10 cellular contexts compared by ENCODE assay signal in the genomic region with DNA sequence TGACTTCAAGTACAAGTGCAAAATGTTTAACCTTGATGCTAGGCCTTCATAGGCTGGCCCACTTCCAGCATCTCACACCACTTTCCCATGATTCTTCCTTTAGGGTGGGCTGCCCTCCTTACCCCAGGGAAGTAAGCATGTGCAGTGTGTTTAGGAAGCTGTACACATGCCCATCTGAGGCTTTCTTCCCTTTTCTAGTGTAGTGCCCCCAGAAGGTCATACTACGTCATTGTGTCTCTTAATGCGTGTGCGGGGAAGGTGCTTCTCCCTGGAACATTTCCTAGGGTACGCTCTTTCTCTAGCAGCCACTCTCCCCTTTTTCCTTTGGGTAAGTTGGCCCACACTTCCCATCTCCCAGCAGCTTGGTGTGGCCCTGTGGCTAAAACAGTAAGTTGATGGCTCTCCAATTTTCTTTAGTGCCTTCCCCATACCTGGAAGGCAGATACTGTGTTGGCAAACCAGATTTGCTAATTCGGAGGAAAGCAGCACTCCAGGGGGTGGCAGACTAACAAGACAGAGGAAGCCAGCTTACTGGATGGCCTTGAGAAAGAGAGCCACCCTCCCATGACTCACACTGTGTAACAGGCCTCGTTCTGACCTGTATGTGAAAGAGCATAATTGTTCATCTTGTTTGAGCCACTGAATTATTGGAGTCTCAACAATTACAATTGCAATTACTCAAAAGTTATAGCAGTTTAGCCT.
DNase-seq lines count a peak whose midpoint lies in the region; ATAC-seq and TF ChIP-seq lines count a peak whose summit lies in the region.
"Had no signal": no experiment of that assay in that cellular context is flagged by ENCODE, and none has a peak within 500 bp of the region (broad histone marks: within the 10 kb centered on the region; RNA-seq: fewer than 3 reads in every experiment).

No MANE protein-coding gene starts in this region.

- no peaks in the 10 kb centered on the region for H4K20me1 ChIP-seq in Loucy (ENCODE audit: insufficient read depth, low read length, poor library complexity, severe bottlenecking)

- no peaks in the 10 kb centered on the region for H3K27me3 ChIP-seq in Loucy (ENCODE audit: insufficient read depth, low read length, poor library complexity, severe bottlenecking)
- H3K27me3 ChIP-seq: dorsolateral prefrontal cortex had no signal

- H3K79me2 ChIP-seq in Loucy (ENCODE audit: insufficient read depth, low read length): no peaks in the 10 kb centered on the region

- no peak for TF ChIP-seq POLR2A in GM18505 (IDR thresholded peaks at IDR 0.05; ENCODE audit: borderline replicate concordance, extremely low read depth, insufficient read depth, insufficient read length)

- no peak for ATAC-seq in GM18520 (IDR thresholded peaks at IDR 0.05; ENCODE audit: unreplicated experiment)
- no peak for ATAC-seq in HG03432 (IDR thresholded peaks at IDR 0.05; ENCODE audit: unreplicated experiment)
- ATAC-seq in GM18505 (IDR thresholded peaks at IDR 0.05; ENCODE audit: unreplicated experiment): no peak

- H3K4me1 ChIP-seq in Loucy (ENCODE audit: insufficient read depth, low read length, poor library complexity, severe bottlenecking): peaks cover 3% of the 10 kb centered on the region

- in situ Hi-C loops in astrocyte of the cerebellum (cut with HindIII; ENCODE audit: low sequenced_read_pairs): no loop called here

- no peaks in the 10 kb centered on the region for H3K9me3 ChIP-seq in Loucy (ENCODE audit: insufficient read depth, low read depth, low read length)

- no peak overlapping the region for H3K4me2 ChIP-seq in Loucy (ENCODE audit: low read depth, low read length, poor library complexity, severe bottlenecking)

- no peak overlapping the region for H3K9ac ChIP-seq in Loucy (ENCODE audit: low read depth, low read length, poor library complexity, severe bottlenecking)

- H3K9me2 ChIP-seq in Loucy (replicated peaks; ENCODE audit: low read depth, low read length): no peaks in the 10 kb centered on the region

- H3K36me3 ChIP-seq in Loucy (ENCODE audit: insufficient read depth, low read length): no peaks in the 10 kb centered on the region

- peak; percentile 8 for DNase-seq in COR-L47 (lab: John Stamatoyannopoulos, UW)
- DNase-seq in astrocyte of the cerebellum (ENCODE audit: low read depth): peak; percentile 84
- DNase-seq in medulla oblongata (ENCODE audit: extremely low spot score): peak; percentile 17
- DNase-seq in stimulated activated naive CD4-positive, alpha-beta T cell treated with Interleukin-2 at 50 U/mL for 16 hours (lab: John Stamatoyannopoulos, UW): no peak
- DNase-seq: NCI-H82 had no signal

- H2AFZ ChIP-seq in Loucy (ENCODE audit: low read length): no peak overlapping the region

- H3K4me3 ChIP-seq in Loucy (ENCODE audit: low read length, poor library complexity, severe bottlenecking): no peak overlapping the region
- H3K4me3 ChIP-seq in astrocyte of the cerebellum (ENCODE audit: low read depth, low read length): no peak overlapping the region
- H3K4me3 ChIP-seq: dorsolateral prefrontal cortex had no signal

- no peaks in the 10 kb centered on the region for H3F3A ChIP-seq in Loucy (ENCODE audit: low read depth)

- TF ChIP-seq CTCF in Loucy (conservative IDR thresholded peaks at IDR 0.05; ENCODE audit: low read length) (peak; percentile 37; the same call in 1 of the 2 replicates), astrocyte of the cerebellum (IDR thresholded peaks at IDR 0.05; ENCODE audit: low read depth, low read length, missing control alignments) (no peak)
